In the genomic region with DNA sequence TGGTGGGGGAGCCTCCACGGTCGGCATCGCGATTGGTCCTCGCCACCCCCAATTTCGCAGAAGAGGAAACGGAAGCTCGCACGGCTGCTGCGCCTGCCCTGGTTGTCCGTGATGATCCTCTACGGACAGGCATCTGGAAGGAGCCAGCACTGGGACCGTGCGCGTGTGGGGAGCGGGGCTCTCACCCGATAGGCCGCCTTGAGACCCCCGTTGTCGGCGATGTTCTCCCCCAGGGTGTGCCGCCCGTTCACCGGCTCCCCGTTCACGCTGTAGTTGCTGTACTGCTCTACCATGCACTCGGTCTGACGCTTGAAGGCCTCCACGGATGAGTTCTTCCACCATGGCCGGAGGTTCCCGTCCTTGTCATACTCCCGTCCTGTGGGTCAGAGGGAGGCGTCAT, we compare ENCODE assay signal across 29 cellular contexts.
"Had no signal": no experiment of that assay in that cellular context is flagged by ENCODE, and none has a peak within 500 bp of the region (broad histone marks: within the 10 kb centered on the region; RNA-seq: fewer than 3 reads in every experiment).

No MANE protein-coding gene starts in this region.

- H3K9me3 Mint-ChIP-seq: activated naive CD8-positive, alpha-beta T cell treated with anti-CD3 and anti-CD28 coated beads for 36 hours; brain; natural killer cell treated with Interleukin-12 subunit alpha and Interleukin-12 subunit beta and Interleukin-15 and Interleukin-18, amount 100 ng/mL, for 72 hours; stimulated activated naive CD8-positive, alpha-beta T cell treated with anti-CD3 and anti-CD28 coated beads, Interleukin-15, amount 100 ng/mL, for 72 hours; T-helper 2 cell treated with Interferon-gamma antibody and Interleukin-4, amounts not matched to agents 5 μg/mL and 100 μg/mL, for 36 hours; type B pancreatic cell had no signal

- ATAC-seq: activated CD4-positive, alpha-beta T cell treated with anti-CD3 and anti-CD28 coated beads for 36 hours; activated CD8-positive, alpha-beta memory T cell treated with anti-CD3 and anti-CD28 coated beads, Interleukin-2, amount 10 ng/mL, durations not matched to agents 7 days and 5 days; activated CD8-positive, alpha-beta T cell treated with anti-CD3 and anti-CD28 coated beads, Interleukin-2, amount 10 ng/mL, durations not matched to agents 7 days and 5 days; mucosa of descending colon; sciatic nerve; stimulated activated naive CD8-positive, alpha-beta T cell treated with anti-CD3 and anti-CD28 coated beads, Interleukin-15, amount 100 ng/mL, for 72 hours had no signal

- H3K27ac ChIP-seq: ascending aorta, cardiac muscle cell, colonic mucosa, epithelial cell of prostate, esophagus squamous epithelium, left ventricle myocardium inferior, neutrophil, skin epidermis, vagina had no signal

- H3K27ac Mint-ChIP-seq: activated CD4-positive, alpha-beta T cell treated with anti-CD3 and anti-CD28 coated beads for 36 hours; activated CD8-positive, alpha-beta T cell treated with anti-CD3 and anti-CD28 coated beads, Interleukin-2, amount 10 ng/mL, durations not matched to agents 7 days and 5 days; activated naive CD8-positive, alpha-beta T cell treated with anti-CD3 and anti-CD28 coated beads for 36 hours; natural killer cell treated with Interleukin-12 subunit alpha and Interleukin-12 subunit beta and Interleukin-15 and Interleukin-18, amount 100 ng/mL, for 72 hours; stimulated activated naive CD8-positive, alpha-beta T cell treated with anti-CD3 and anti-CD28 coated beads, Interleukin-15, amount 100 ng/mL, for 72 hours; T-helper 2 cell treated with Interferon-gamma antibody and Interleukin-4, amounts not matched to agents 5 μg/mL and 100 μg/mL, for 36 hours; type B pancreatic cell had no signal

- H3K27me3 ChIP-seq: ascending aorta, cardiac muscle cell, colonic mucosa, esophagus squamous epithelium, neutrophil, vagina had no signal

- H3K27me3 Mint-ChIP-seq: activated CD4-positive, alpha-beta T cell treated with anti-CD3 and anti-CD28 coated beads for 36 hours; activated CD8-positive, alpha-beta memory T cell treated with anti-CD3 and anti-CD28 coated beads, Interleukin-2, amount 10 ng/mL, durations not matched to agents 7 days and 5 days; activated naive CD8-positive, alpha-beta T cell treated with anti-CD3 and anti-CD28 coated beads for 36 hours; brain; natural killer cell treated with Interleukin-12 subunit alpha and Interleukin-12 subunit beta and Interleukin-15 and Interleukin-18, amount 100 ng/mL, for 72 hours; stimulated activated naive CD8-positive, alpha-beta T cell treated with anti-CD3 and anti-CD28 coated beads, Interleukin-15, amount 100 ng/mL, for 72 hours; type B pancreatic cell had no signal

- H3K4me1 Mint-ChIP-seq: activated CD4-positive, alpha-beta T cell treated with anti-CD3 and anti-CD28 coated beads for 36 hours; activated CD8-positive, alpha-beta memory T cell treated with anti-CD3 and anti-CD28 coated beads, Interleukin-2, amount 10 ng/mL, durations not matched to agents 7 days and 5 days; activated naive CD8-positive, alpha-beta T cell treated with anti-CD3 and anti-CD28 coated beads for 36 hours; stimulated activated naive CD8-positive, alpha-beta T cell treated with anti-CD3 and anti-CD28 coated beads, Interleukin-15, amount 100 ng/mL, for 72 hours had no signal

- H3K9me3 ChIP-seq: ascending aorta, colonic mucosa, esophagus squamous epithelium, left ventricle myocardium inferior, mucosa of descending colon, neutrophil, vagina had no signal

- H3K4me3 Mint-ChIP-seq: activated CD4-positive, alpha-beta T cell treated with anti-CD3 and anti-CD28 coated beads for 36 hours; activated CD8-positive, alpha-beta memory T cell treated with anti-CD3 and anti-CD28 coated beads, Interleukin-2, amount 10 ng/mL, durations not matched to agents 7 days and 5 days; activated CD8-positive, alpha-beta T cell treated with anti-CD3 and anti-CD28 coated beads, Interleukin-2, amount 10 ng/mL, durations not matched to agents 7 days and 5 days; activated naive CD8-positive, alpha-beta T cell treated with anti-CD3 and anti-CD28 coated beads for 36 hours; brain; natural killer cell treated with Interleukin-12 subunit alpha and Interleukin-12 subunit beta and Interleukin-15 and Interleukin-18, amount 100 ng/mL, for 72 hours; stimulated activated naive CD8-positive, alpha-beta T cell treated with anti-CD3 and anti-CD28 coated beads, Interleukin-15, amount 100 ng/mL, for 72 hours; T-helper 2 cell treated with Interferon-gamma antibody and Interleukin-4, amounts not matched to agents 5 μg/mL and 100 μg/mL, for 36 hours; type B pancreatic cell had no signal

- H3K4me1 ChIP-seq: ascending aorta, colonic mucosa, esophagus squamous epithelium, left ventricle myocardium inferior, vagina had no signal

- DNase-seq: activated CD4-positive, alpha-beta T cell treated with anti-CD3 and anti-CD28 coated beads for 36 hours; activated CD4-positive, CD25-positive, alpha-beta regulatory T cell; activated CD8-positive, alpha-beta memory T cell treated with anti-CD3 and anti-CD28 coated beads, Interleukin-2, amount 10 ng/mL, durations not matched to agents 7 days and 5 days; activated CD8-positive, alpha-beta T cell treated with anti-CD3 and anti-CD28 coated beads, Interleukin-2, amount 10 ng/mL, durations not matched to agents 7 days and 5 days; activated gamma-delta T cell; activated naive CD8-positive, alpha-beta T cell treated with anti-CD3 and anti-CD28 coated beads for 36 hours; cerebellar nuclear complex; colonic mucosa; effector CD8-positive, alpha-beta T cell; esophagus squamous epithelium; foreskin melanocyte; left ventricle myocardium inferior; mucosa of descending colon; stimulated activated CD4-positive, alpha-beta T cell treated with anti-CD3 and anti-CD28 coated beads, Interleukin-12 subunit alpha, Interleukin-12 subunit beta, amount 100 ng/mL, for 4 hours; stimulated activated CD4-positive, alpha-beta T cell treated with anti-CD3 and anti-CD28 coated beads, Interleukin-4, amount 100 ng/mL, for 1 hour; stimulated activated naive CD8-positive, alpha-beta T cell treated with anti-CD3 and anti-CD28 coated beads, Interleukin-15, amount 100 ng/mL, for 72 hours; substantia nigra had no signal

- H3K36me3 ChIP-seq: cardiac muscle cell had no signal

- H3K4me3 ChIP-seq: ascending aorta, cardiac muscle cell, colonic mucosa, esophagus squamous epithelium, left ventricle myocardium inferior, lung, mucosa of descending colon, skin epidermis, vagina had no signal
